Comparison of ENCODE assay signal across 8 cellular contexts in the genomic region with DNA sequence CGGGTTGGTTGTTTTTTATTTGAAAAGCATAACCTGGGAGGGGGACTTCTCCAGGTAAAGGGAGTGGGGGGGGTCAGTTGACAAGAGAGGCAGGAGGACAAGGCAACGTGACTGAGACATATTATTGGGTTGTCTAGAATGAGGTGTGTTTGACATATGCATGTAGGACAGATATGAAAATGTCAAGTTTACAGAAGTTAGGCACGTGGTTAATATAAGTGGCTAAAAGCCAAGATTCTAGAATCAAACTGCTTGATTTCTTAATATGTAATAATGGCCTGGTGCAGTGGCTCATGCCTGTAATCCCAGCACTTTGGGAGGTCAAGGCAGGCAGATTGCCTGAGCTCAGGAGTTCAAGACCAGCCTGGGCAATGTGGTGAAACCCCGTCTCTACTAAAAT.
"Had no signal": no experiment of that assay in that cellular context is flagged by ENCODE, and none has a peak within 500 bp of the region (broad histone marks: within the 10 kb centered on the region; RNA-seq: fewer than 3 reads in every experiment).

No MANE protein-coding gene starts in this region.

- H3K4me3 ChIP-seq: GM12878 had no signal

- ATAC-seq: GM12878 had no signal

- FAIRE-seq: G401.6, GM12878, GM12891, GM12892, GM18507, GM19239 had no signal

- DNase-seq: GDM1, GF-D8 had no signal
